In genomic region chr1:186765446-186765845, GRCh38 we compare ENCODE assay signal across 18 cellular contexts.
"Had no signal": no experiment of that assay in that cellular context is flagged by ENCODE, and none has a peak within 500 bp of the region (broad histone marks: within the 10 kb centered on the region; RNA-seq: fewer than 3 reads in every experiment).

No MANE protein-coding gene starts in this region.

- H3K27ac ChIP-seq: RWPE1 had no signal

- H3K4me2 ChIP-seq: SK-N-SH had no signal

- H3K9me2 ChIP-seq: SK-N-SH had no signal

- H3K4me3 ChIP-seq: MG63 had no signal

- H3K9me3 ChIP-seq: MG63, SK-N-SH had no signal

- DNase-seq: KBM-7, MG63, NCI-H1092 treated with DMSO at 0.1 percent for 48 hours, NCI-H1436, NCI-H187, NCI-H2029, NCI-H2081 treated with DMSO at 0.1 percent for 48 hours, NCI-H2171, NCI-H226, NCI-H446, NCI-H510A, NCI-H524 treated with DMSO at 0.1 percent for 48 hours, NCI-H69, NCI-H774, SHP77, SK-N-SH, SW 1271 had no signal

- H3K9ac ChIP-seq: SK-N-SH had no signal

- H3K27me3 ChIP-seq: MG63 had no signal

- H3K36me3 ChIP-seq: MG63 had no signal
